ENCODE assay signal across 10 cellular contexts in genomic region chr3:114499986-114500385, GRCh38.
DNase-seq lines count a peak whose midpoint lies in the region; ATAC-seq and TF ChIP-seq lines count a peak whose summit lies in the region.
"Had no signal": no experiment of that assay in that cellular context is flagged by ENCODE, and none has a peak within 500 bp of the region (broad histone marks: within the 10 kb centered on the region; RNA-seq: fewer than 3 reads in every experiment).

No MANE protein-coding gene starts in this region.

- peaks cover 51% of the 10 kb centered on the region for H3K4me1 Mint-ChIP-seq in activated T-cell treated with anti-CD3 and anti-CD28 coated beads, Interleukin-2, amount 50 U/mL, for 24 hours (ENCODE audit: low read depth)
- peaks cover 23% of the 10 kb centered on the region for H3K4me1 Mint-ChIP-seq in stimulated activated effector memory CD8-positive, alpha-beta T cell treated with anti-CD3 and anti-CD28 coated beads, Interleukin-12 subunit alpha, Interleukin-12 subunit beta, amount 100 ng/mL, for 72 hours

- no peak overlapping the region for H3K27ac Mint-ChIP-seq in activated T-cell treated with anti-CD3 and anti-CD28 coated beads, Interleukin-2, amount 50 U/mL, for 24 hours
- no peak overlapping the region for H3K27ac Mint-ChIP-seq in stimulated activated effector memory CD8-positive, alpha-beta T cell treated with anti-CD3 and anti-CD28 coated beads, Interleukin-12 subunit alpha, Interleukin-12 subunit beta, amount 100 ng/mL, for 72 hours

- no peaks in the 10 kb centered on the region for H3K36me3 Mint-ChIP-seq in activated T-cell treated with anti-CD3 and anti-CD28 coated beads, Interleukin-2, amount 50 U/mL, for 24 hours (ENCODE audit: low read depth)
- no peaks in the 10 kb centered on the region for H3K36me3 Mint-ChIP-seq in stimulated activated effector memory CD8-positive, alpha-beta T cell treated with anti-CD3 and anti-CD28 coated beads, Interleukin-12 subunit alpha, Interleukin-12 subunit beta, amount 100 ng/mL, for 72 hours

- H3K9me3 Mint-ChIP-seq in activated T-cell treated with anti-CD3 and anti-CD28 coated beads, Interleukin-2, amount 50 U/mL, for 24 hours, result no peaks in the 10 kb centered on the region
- H3K9me3 Mint-ChIP-seq in stimulated activated effector memory CD8-positive, alpha-beta T cell treated with anti-CD3 and anti-CD28 coated beads, Interleukin-12 subunit alpha, Interleukin-12 subunit beta, amount 100 ng/mL, for 72 hours, result no peaks in the 10 kb centered on the region

- H3K27me3 Mint-ChIP-seq in activated T-cell treated with anti-CD3 and anti-CD28 coated beads, Interleukin-2, amount 50 U/mL, for 24 hours, result peaks cover 7% of the 10 kb centered on the region

- no peak for DNase-seq in activated T-cell treated with anti-CD3 and anti-CD28 coated beads, Interleukin-2, amount 50 U/mL, for 24 hours
- DNase-seq in activated T-cell treated with anti-CD3 and anti-CD28 coated beads for 4 hours (no peak), amniotic epithelial cell (ENCODE audit: low read depth) (peak; percentile 46), omental fat pad (ENCODE audit: low spot score) (no peak)
- no peak for DNase-seq in stimulated activated effector memory CD8-positive, alpha-beta T cell treated with anti-CD3 and anti-CD28 coated beads, Interleukin-12 subunit alpha, Interleukin-12 subunit beta, amount 100 ng/mL, for 72 hours (ENCODE audit: low spot score in 2 of 2)
- DNase-seq: activated CD4-positive, CD25-positive, alpha-beta regulatory T cell had no signal

- H3K4me3 Mint-ChIP-seq in activated T-cell treated with anti-CD3 and anti-CD28 coated beads, Interleukin-2, amount 50 U/mL, for 24 hours, result peak overlapping the region; percentile 1
- no peak overlapping the region for H3K4me3 Mint-ChIP-seq in stimulated activated effector memory CD8-positive, alpha-beta T cell treated with anti-CD3 and anti-CD28 coated beads, Interleukin-12 subunit alpha, Interleukin-12 subunit beta, amount 100 ng/mL, for 72 hours

- no peak for TF ChIP-seq CTCF in omental fat pad (IDR thresholded peaks at IDR 0.05)

- ATAC-seq in HG03103 (IDR thresholded peaks at IDR 0.05; ENCODE audit: low read depth, unreplicated experiment) (peak; percentile 64), omental fat pad (ENCODE audit: low FRiP score) (no peak), HG03097 (IDR thresholded peaks at IDR 0.05; ENCODE audit: low FRiP score, unreplicated experiment) (no peak), HG03571 (IDR thresholded peaks at IDR 0.05; ENCODE audit: unreplicated experiment) (no peak)
- ATAC-seq in stimulated activated effector memory CD8-positive, alpha-beta T cell treated with anti-CD3 and anti-CD28 coated beads, Interleukin-12 subunit alpha, Interleukin-12 subunit beta, amount 100 ng/mL, for 72 hours, result peak; percentile 50
- ATAC-seq: gastroesophageal sphincter had no signal

Comparison
In these comparisons a context has a peak if more than half of its experiments do, and no peak if none do; other contexts are left out.
1. ATAC-seq: peak in HG03103 (single experiment) and stimulated activated effector memory CD8-positive, alpha-beta T cell treated with anti-CD3 and anti-CD28 coated beads, Interleukin-12 subunit alpha, Interleukin-12 subunit beta, amount 100 ng/mL, for 72 hours (single experiment); none in omental fat pad (single experiment), HG03097 (single experiment) and HG03571 (single experiment).